Comparison of ENCODE assay signal across 8 cellular contexts in the genomic region with DNA sequence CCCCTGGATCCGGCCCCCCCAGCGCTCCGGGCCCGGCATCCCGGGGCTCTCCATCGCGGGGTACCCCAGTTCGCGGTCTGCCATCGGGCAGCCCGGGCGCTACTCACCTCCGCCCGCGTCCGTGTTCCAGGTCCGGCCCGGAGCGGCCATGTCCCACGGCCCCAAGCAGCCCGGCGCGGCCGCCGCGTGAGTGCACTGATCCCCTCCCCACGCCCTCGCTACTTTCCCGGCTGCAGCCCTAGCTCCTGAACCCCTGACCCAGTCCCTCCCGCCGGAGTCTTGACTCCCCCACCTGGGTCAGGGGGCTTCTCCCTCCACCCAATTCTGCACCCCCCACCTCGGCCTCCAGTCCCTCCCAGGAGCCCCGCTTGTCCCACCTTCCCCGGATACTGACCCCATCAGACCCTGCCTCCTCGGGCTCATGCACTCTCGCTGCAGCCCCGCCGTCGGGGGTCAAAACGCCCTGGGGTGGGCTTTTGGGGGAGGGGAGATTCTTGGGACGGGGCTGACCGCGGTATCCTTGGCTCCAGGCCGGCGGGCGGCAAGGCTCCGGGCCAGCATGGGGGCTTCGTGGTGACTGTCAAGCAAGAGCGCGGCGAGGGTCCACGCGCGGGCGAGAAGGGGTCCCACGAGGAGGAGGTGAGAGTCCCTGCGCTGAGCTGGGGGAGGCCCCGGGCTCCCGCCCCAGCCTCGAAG.
DNase-seq lines count a peak whose midpoint lies in the region; ATAC-seq lines count a peak whose summit lies in the region.

No MANE protein-coding gene starts in this region.

- H3K27ac Mint-ChIP-seq in activated naive CD8-positive, alpha-beta T cell: no peak overlapping the region

- H3K9me3 ChIP-seq in iPS-20b (ENCODE audit: insufficient read depth, low read depth, low read length): no peaks in the 10 kb centered on the region

- H3K27me3 Mint-ChIP-seq in activated naive CD8-positive, alpha-beta T cell: no peaks in the 10 kb centered on the region

- H3K4me3 Mint-ChIP-seq in activated naive CD8-positive, alpha-beta T cell: peak overlapping the region; percentile 77

- peaks cover 9% of the 10 kb centered on the region; the same call in 1 of the 2 replicates for H3K4me1 ChIP-seq in iPS-20b (ENCODE audit: insufficient read depth, low read length)

- H3K27me3 ChIP-seq in iPS-20b (ENCODE audit: insufficient read depth, low read length): no peaks in the 10 kb centered on the region

- peak; percentile 42 for DNase-seq in NCI-H345 (lab: John Stamatoyannopoulos, UW)
- no peak for DNase-seq in NCI-H345 treated with DMSO at 0.1 percent for 48 hours (lab: John Stamatoyannopoulos, UW; ENCODE audit: unreplicated experiment)
- DNase-seq in stimulated activated naive CD8-positive, alpha-beta T cell treated with anti-CD3 and anti-CD28 coated beads, Interleukin-15, Interleukin-2, amounts not matched to agents 100 U/mL and 50 U/mL, for 24 hours: peak; percentile 52
- DNase-seq in glomerular visceral epithelial cell (ENCODE audit: extremely low spot score): no peak
- no peak for DNase-seq in NCI-H1694 (lab: John Stamatoyannopoulos, UW)

- H3K27ac ChIP-seq in iPS-20b (ENCODE audit: low read length): no peak overlapping the region

- no peaks in the 10 kb centered on the region for H3K9me3 Mint-ChIP-seq in activated naive CD8-positive, alpha-beta T cell (ENCODE audit: low read depth)

- H3K4me1 Mint-ChIP-seq in activated naive CD8-positive, alpha-beta T cell (ENCODE audit: low read depth): peaks cover 6% of the 10 kb centered on the region

- peaks cover 3% of the 10 kb centered on the region for H3K36me3 Mint-ChIP-seq in activated naive CD8-positive, alpha-beta T cell

- ATAC-seq in HG03354 (IDR thresholded peaks at IDR 0.05; ENCODE audit: poor library complexity, severe bottlenecking, unreplicated experiment): peak; percentile 17
- ATAC-seq in stimulated activated naive CD8-positive, alpha-beta T cell treated with anti-CD3 and anti-CD28 coated beads, Interleukin-15, Interleukin-2, amounts not matched to agents 100 U/mL and 50 U/mL, for 24 hours: no peak

- H3K9ac ChIP-seq in iPS-20b (ENCODE audit: low read depth, low read length): peak overlapping the region; percentile 73; the same call in 1 of the 2 replicates

- H3K36me3 ChIP-seq in iPS-20b (ENCODE audit: insufficient read depth, low read depth, low read length): no peaks in the 10 kb centered on the region

- peak overlapping the region; percentile 84 for H3K4me3 ChIP-seq in iPS-20b (ENCODE audit: low read length)

Comparison
In these comparisons a context has a peak if more than half of its experiments do, and no peak if none do; other contexts are left out.
1. DNase-seq: peak in NCI-H345 (single experiment) and stimulated activated naive CD8-positive, alpha-beta T cell treated with anti-CD3 and anti-CD28 coated beads, Interleukin-15, Interleukin-2, amounts not matched to agents 100 U/mL and 50 U/mL, for 24 hours (single experiment); none in NCI-H345 treated with DMSO at 0.1 percent for 48 hours (single experiment), glomerular visceral epithelial cell (single experiment) and NCI-H1694 (single experiment).